ENCODE assay signal across 1 cellular context in the genomic region with DNA sequence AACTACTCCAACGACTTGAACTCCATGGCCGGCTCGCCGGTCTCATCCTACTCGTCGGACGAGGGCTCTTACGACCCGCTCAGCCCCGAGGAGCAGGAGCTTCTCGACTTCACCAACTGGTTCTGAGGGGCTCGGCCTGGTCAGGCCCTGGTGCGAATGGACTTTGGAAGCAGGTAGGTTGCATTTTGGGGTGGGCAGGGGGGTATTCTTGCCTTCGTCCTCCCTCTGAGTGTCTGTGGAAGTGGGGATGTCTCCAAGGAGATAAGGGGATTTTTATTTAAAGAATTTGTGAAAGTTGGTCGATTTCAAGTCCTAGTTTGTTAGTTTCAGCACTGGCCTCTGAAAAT.
TF ChIP-seq lines count a peak whose summit lies in the region.

No MANE protein-coding gene starts in this region.

TF ChIP-seq in HepG2, 621 proteins besides CTCF, POLR2A, EP300 and RAD21:
- no peak for TF ChIP-seq ZNF773 (CRISPR knock-in tag; IDR thresholded peaks at IDR 0.05; ENCODE audit: borderline replicate concordance)
- TF ChIP-seq, protein P1, sequence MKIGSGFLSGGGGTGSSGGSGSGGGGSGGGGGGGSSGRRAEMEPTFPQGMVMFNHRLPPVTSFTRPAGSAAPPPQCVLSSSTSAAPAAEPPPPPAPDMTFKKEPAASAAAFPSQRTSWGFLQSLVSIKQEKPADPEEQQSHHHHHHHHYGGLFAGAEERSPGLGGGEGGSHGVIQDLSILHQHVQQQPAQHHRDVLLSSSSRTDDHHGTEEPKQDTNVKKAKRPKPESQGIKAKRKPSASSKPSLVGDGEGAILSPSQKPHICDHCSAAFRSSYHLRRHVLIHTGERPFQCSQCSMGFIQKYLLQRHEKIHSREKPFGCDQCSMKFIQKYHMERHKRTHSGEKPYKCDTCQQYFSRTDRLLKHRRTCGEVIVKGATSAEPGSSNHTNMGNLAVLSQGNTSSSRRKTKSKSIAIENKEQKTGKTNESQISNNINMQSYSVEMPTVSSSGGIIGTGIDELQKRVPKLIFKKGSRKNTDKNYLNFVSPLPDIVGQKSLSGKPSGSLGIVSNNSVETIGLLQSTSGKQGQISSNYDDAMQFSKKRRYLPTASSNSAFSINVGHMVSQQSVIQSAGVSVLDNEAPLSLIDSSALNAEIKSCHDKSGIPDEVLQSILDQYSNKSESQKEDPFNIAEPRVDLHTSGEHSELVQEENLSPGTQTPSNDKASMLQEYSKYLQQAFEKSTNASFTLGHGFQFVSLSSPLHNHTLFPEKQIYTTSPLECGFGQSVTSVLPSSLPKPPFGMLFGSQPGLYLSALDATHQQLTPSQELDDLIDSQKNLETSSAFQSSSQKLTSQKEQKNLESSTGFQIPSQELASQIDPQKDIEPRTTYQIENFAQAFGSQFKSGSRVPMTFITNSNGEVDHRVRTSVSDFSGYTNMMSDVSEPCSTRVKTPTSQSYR (CRISPR knock-in tag; IDR thresholded peaks at IDR 0.05; ENCODE audit: borderline replicate concordance) = no peak
- TF ChIP-seq THAP9 (CRISPR knock-in tag; IDR thresholded peaks at IDR 0.05; ENCODE audit: borderline replicate concordance) = no peak
- TF ChIP-seq HNF4A (CRISPR knock-in tag; IDR thresholded peaks at IDR 0.05) = no peak
- no peak for TF ChIP-seq HOXA7 (CRISPR knock-in tag; IDR thresholded peaks at IDR 0.05)
- no peak for TF ChIP-seq TAF1 (CRISPR knock-in tag; IDR thresholded peaks at IDR 0.05)
- TF ChIP-seq, protein P2, sequence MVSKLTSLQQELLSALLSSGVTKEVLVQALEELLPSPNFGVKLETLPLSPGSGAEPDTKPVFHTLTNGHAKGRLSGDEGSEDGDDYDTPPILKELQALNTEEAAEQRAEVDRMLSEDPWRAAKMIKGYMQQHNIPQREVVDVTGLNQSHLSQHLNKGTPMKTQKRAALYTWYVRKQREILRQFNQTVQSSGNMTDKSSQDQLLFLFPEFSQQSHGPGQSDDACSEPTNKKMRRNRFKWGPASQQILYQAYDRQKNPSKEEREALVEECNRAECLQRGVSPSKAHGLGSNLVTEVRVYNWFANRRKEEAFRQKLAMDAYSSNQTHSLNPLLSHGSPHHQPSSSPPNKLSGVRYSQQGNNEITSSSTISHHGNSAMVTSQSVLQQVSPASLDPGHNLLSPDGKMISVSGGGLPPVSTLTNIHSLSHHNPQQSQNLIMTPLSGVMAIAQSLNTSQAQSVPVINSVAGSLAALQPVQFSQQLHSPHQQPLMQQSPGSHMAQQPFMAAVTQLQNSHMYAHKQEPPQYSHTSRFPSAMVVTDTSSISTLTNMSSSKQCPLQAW (CRISPR knock-in tag; IDR thresholded peaks at IDR 0.05) = no peak
- no peak for TF ChIP-seq ZNF878 (CRISPR knock-in tag; IDR thresholded peaks at IDR 0.05)
- TF ChIP-seq HDAC1 (CRISPR knock-in tag; IDR thresholded peaks at IDR 0.05) = no peak
